In the genomic region with DNA sequence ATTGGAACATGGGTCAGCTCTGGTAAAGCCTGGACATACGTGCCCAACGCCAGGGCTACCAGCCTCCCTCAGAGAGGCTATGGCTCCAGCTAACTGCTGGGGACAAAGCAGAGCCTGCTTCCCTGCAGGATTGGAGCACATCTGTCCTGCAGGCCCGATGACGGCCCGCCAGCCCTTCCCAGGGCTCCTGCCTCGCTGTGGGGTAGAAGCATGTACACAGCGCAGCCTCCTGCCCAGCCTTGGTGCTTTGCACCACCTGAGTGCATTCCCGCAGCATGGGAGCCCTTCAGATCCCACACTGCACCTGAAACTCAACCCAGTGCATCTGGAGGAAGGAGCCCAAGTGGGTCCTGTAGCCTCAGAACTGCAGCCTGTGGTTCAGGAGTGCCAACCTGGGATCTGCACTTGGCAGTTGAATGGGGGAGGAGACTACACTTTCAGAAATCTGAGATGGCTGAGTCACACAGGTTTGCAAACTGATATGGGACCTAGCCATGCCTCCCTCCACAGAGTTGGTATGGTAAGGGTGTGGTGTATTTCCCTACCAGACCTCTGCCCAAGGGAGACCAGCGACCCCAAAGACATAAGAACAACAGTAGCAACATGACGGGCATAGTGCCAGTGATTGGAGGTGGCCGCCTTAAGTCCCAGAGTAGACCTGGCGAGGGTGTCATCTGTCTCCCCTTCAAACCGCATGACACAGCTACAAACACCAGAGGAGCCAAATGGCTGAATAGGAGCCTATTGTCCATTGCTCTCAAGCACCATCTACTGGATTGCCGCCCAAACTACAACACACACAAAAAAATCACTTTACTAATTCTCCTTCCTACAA, we compare ENCODE assay signal across 8 cellular contexts.
DNase-seq lines count a peak whose midpoint lies in the region; ATAC-seq and TF ChIP-seq lines count a peak whose summit lies in the region.

No MANE protein-coding gene starts in this region.

- ATAC-seq in HG02885 (IDR thresholded peaks at IDR 0.05; ENCODE audit: poor library complexity, unreplicated experiment), result peak; percentile 96
- ATAC-seq in WTC11, result peak; percentile 98
- peak; percentile 71 for ATAC-seq in left colon
- no peak for ATAC-seq in HG03108 (IDR thresholded peaks at IDR 0.05; ENCODE audit: unreplicated experiment)
- ATAC-seq in GM21515 (IDR thresholded peaks at IDR 0.05; ENCODE audit: unreplicated experiment), result no peak

- H3K27me3 Mint-ChIP-seq in WTC11 (ENCODE audit: low read depth), result peaks cover 4% of the 10 kb centered on the region

- in situ Hi-C loops in GM13977 (cut with MboI; ENCODE audit: low pct_unique_long_range_greater_than_20kb, low sequenced_read_pairs, unreplicated experiment), result no loop called here

- POLR2A ChIA-PET in WTC11 (lab: Charles Lee), result no interaction called here

- H3K4me3 Mint-ChIP-seq in WTC11, result no peak overlapping the region

- H3K27ac Mint-ChIP-seq in WTC11, result no peak overlapping the region

- DNase-seq in GM13977 (ENCODE audit: low spot score) (peak; percentile 56), NCI-H1694 treated with DMSO at 0.1 percent for 48 hours (lab: John Stamatoyannopoulos, UW) (peak; percentile 39), WTC11 (ENCODE audit: low spot score) (peak; percentile 51), left colon (no peak), DMS79 (lab: John Stamatoyannopoulos, UW) (no peak)

- intact Hi-C loops in left colon (cut with DNase I, micrococcal nuclease), result no loop called here

- peak; percentile 61 for TF ChIP-seq CTCF in GM13977 (IDR thresholded peaks at IDR 0.05; ENCODE audit: extremely low read depth, insufficient read depth, missing control alignments)
- peak; percentile 35; the same call in 1 of the 2 replicates for TF ChIP-seq CTCF in WTC11 (IDR thresholded peaks at IDR 0.05)

- H3K36me3 Mint-ChIP-seq in WTC11, result no peaks in the 10 kb centered on the region

- H3K9me3 Mint-ChIP-seq in WTC11, result peaks cover 22% of the 10 kb centered on the region

- CTCF ChIA-PET in WTC11 (lab: Charles Lee), result interaction anchor here (0.6 to 1.6 kb wide), 15 partner anchors 9 to 614 kb away, joined by 3 to 10 read pairs (median 3); no protein-coding TSS in a partner anchor

- H3K4me1 Mint-ChIP-seq in WTC11, result 0 out of 2 replicates have a peak, but pooled peaks cover 3% of the 10 kb centered on the region

TF ChIP-seq in WTC11, 78 proteins besides CTCF, POLR2A, EP300 and RAD21:
- TF ChIP-seq ZNF317 (CRISPR knock-in tag; IDR thresholded peaks at IDR 0.05; ENCODE audit: borderline replicate concordance, low read depth), result peak; percentile 30; the same call in 1 of the 2 replicates
- 0 out of 2 replicates have a peak, but pooled peaks have one; percentile 21 for TF ChIP-seq TEAD1 (CRISPR knock-in tag; IDR thresholded peaks at IDR 0.05)
- TF ChIP-seq, protein P1, sequence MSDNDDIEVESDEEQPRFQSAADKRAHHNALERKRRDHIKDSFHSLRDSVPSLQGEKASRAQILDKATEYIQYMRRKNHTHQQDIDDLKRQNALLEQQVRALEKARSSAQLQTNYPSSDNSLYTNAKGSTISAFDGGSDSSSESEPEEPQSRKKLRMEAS (CRISPR knock-in tag; IDR thresholded peaks at IDR 0.05), result peak; percentile 79; the same call in 1 of the 2 replicates
- no peak for TF ChIP-seq KAT7 (CRISPR knock-in tag; IDR thresholded peaks at IDR 0.05; ENCODE audit: borderline replicate concordance)
- TF ChIP-seq, protein P2, sequence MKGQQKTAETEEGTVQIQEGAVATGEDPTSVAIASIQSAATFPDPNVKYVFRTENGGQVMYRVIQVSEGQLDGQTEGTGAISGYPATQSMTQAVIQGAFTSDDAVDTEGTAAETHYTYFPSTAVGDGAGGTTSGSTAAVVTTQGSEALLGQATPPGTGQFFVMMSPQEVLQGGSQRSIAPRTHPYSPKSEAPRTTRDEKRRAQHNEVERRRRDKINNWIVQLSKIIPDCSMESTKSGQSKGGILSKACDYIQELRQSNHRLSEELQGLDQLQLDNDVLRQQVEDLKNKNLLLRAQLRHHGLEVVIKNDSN (CRISPR knock-in tag; IDR thresholded peaks at IDR 0.05), result 0 out of 2 replicates have a peak, but pooled peaks have one; percentile 11
- TF ChIP-seq ZNF423 (CRISPR knock-in tag; IDR thresholded peaks at IDR 0.05), result peak; percentile 27; the same call in 1 of the 2 replicates
- no peak for TF ChIP-seq SP1 (CRISPR knock-in tag; conservative IDR thresholded peaks at IDR 0.05)
TF ChIP-seq in WTC11: peak in this region for 5.

Comparison
In these comparisons a context has a peak if more than half of its experiments do, and no peak if none do; other contexts are left out.
1. DNase-seq: peak in GM13977 (single experiment), NCI-H1694 treated with DMSO at 0.1 percent for 48 hours (single experiment) and WTC11 (single experiment); none in left colon (0 of 2) and DMS79 (single experiment).
2. ATAC-seq: peak in HG02885 (single experiment), WTC11 (single experiment) and left colon (single experiment); none in HG03108 (single experiment) and GM21515 (single experiment).